In genomic region chr4:70737006-70737405, GRCh38 we compare ENCODE assay signal across 1 cellular context.
TF ChIP-seq lines count a peak whose summit lies in the region.

No MANE protein-coding gene starts in this region.

TF ChIP-seq in HepG2, 621 proteins besides CTCF, POLR2A, EP300 and RAD21 (continued from another document):
- TF ChIP-seq HIC2 (CRISPR knock-in tag; IDR thresholded peaks at IDR 0.05; ENCODE audit: low read depth) = no peak
